8 cellular contexts compared by ENCODE assay signal in genomic region chr9:4489919-4490704, GRCh38. TPM values are rescaled to one million over a fixed set of nuclear protein-coding genes. Genes with fewer than 3 reads are reported as not detected.
DNase-seq lines count a peak whose midpoint lies in the region; TF ChIP-seq lines count a peak whose summit lies in the region.

Gene SLC1A1 (plus strand): TSS chr9:4490468. CDS start chr9:4490680, 212 bp downstream.

- CTCF ChIA-PET in activated CD4-positive, alpha-beta memory T cell treated with anti-CD3 and anti-CD28 coated beads, Interleukin-2, amount 10 ng/mL, durations not matched to agents 7 days and 5 days (lab: Charles Lee): no interaction called here

- peaks cover 11% of the 10 kb centered on the region for H3K4me1 Mint-ChIP-seq in activated CD4-positive, alpha-beta memory T cell treated with anti-CD3 and anti-CD28 coated beads, Interleukin-2, amount 10 ng/mL, durations not matched to agents 7 days and 5 days

- no peak for TF ChIP-seq EP300 in esophagus muscularis mucosa (IDR thresholded peaks at IDR 0.05)
- peak in 1 of 2 donors; percentile 33 for TF ChIP-seq EP300 in tibial nerve (IDR thresholded peaks at IDR 0.05)

- no peak for TF ChIP-seq POLR2A in esophagus muscularis mucosa (IDR thresholded peaks at IDR 0.05; ENCODE audit: low read depth)
- peak in 1 of 2 donors; percentile 46 for TF ChIP-seq POLR2A in tibial nerve (IDR thresholded peaks at IDR 0.05)

- H3K4me1 ChIP-seq in esophagus muscularis mucosa: peaks cover 12 to 29% (median 22%) of the 10 kb centered on the region in 4 donors
- H3K4me1 ChIP-seq in tibial nerve: peaks cover 0 to 17% (median 0%) of the 10 kb centered on the region in 4 donors

- peak within 1 kb of the TSS; percentile 58 for H3K4me3 Mint-ChIP-seq in activated CD4-positive, alpha-beta memory T cell treated with anti-CD3 and anti-CD28 coated beads, Interleukin-2, amount 10 ng/mL, durations not matched to agents 7 days and 5 days

- POLR2A ChIA-PET in activated CD4-positive, alpha-beta memory T cell treated with anti-CD3 and anti-CD28 coated beads, Interleukin-2, amount 10 ng/mL, durations not matched to agents 7 days and 5 days (lab: Charles Lee): no interaction called here

- H3K36me3 Mint-ChIP-seq in activated CD4-positive, alpha-beta memory T cell treated with anti-CD3 and anti-CD28 coated beads, Interleukin-2, amount 10 ng/mL, durations not matched to agents 7 days and 5 days (ENCODE audit: low read depth): no peaks in the 10 kb centered on the region

- H3K4me3 ChIP-seq in HFF-Myc (replicated peaks; ENCODE audit: low read depth, low read length) (peak within 1 kb of the TSS; percentile 42), esophagus muscularis mucosa (peak within 1 kb of the TSS; percentile 83 to 88 (median 84)), tibial nerve (peak within 1 kb of the TSS; percentile 49 to 87 (median 66))

- intact Hi-C loops in esophagus muscularis mucosa (cut with DNase I): loop anchor here (10.0 kb wide), 1 partner anchor 105 kb away; no protein-coding TSS in a partner anchor

- H3K9me3 ChIP-seq in esophagus muscularis mucosa: no peaks in the 10 kb centered on the region
- H3K9me3 ChIP-seq in tibial nerve: no peaks in the 10 kb centered on the region

- TF ChIP-seq CTCF in HFF-Myc (IDR thresholded peaks at IDR 0.05; ENCODE audit: low read depth, low read length, missing control alignments) (no peak), esophagus muscularis mucosa (IDR thresholded peaks at IDR 0.05) (no peak), tibial nerve (IDR thresholded peaks at IDR 0.05) (no peak)

- peak; percentile 14 for DNase-seq in activated gamma-delta T cell (lab: John Stamatoyannopoulos, UW)
- no peak for DNase-seq in activated gamma-delta T cell treated with Interleukin-2 at 50 U/mL for 16 hours
- DNase-seq in HFF-Myc (ENCODE audit: extremely low read depth, low read depth): no peak
- DNase-seq in NCI-H1092 treated with DMSO at 0.1 percent for 48 hours (lab: John Stamatoyannopoulos, UW): peak; percentile 70
- no peak for DNase-seq in activated CD4-positive, alpha-beta memory T cell treated with anti-CD3 and anti-CD28 coated beads, Interleukin-2, amount 10 ng/mL, durations not matched to agents 7 days and 5 days
- peak; percentile 93 for DNase-seq in esophagus muscularis mucosa (ENCODE audit: extremely low spot score)
- peak; percentile 57 for DNase-seq in myocyte (ENCODE audit: low read depth)
- DNase-seq in tibial nerve (ENCODE audit: low spot score in 2 of 2): peak; percentile 36 to 53

- no peaks in the 10 kb centered on the region for H3K36me3 ChIP-seq in esophagus muscularis mucosa
- no peaks in the 10 kb centered on the region for H3K36me3 ChIP-seq in tibial nerve

- H3K27me3 Mint-ChIP-seq in activated CD4-positive, alpha-beta memory T cell treated with anti-CD3 and anti-CD28 coated beads, Interleukin-2, amount 10 ng/mL, durations not matched to agents 7 days and 5 days: peaks cover 47% of the 10 kb centered on the region

- H3K27ac ChIP-seq in esophagus muscularis mucosa (replicated peaks in 1 of 4): peak within 1 kb of the TSS; percentile 78 to 86 (median 80)
- peak within 1 kb of the TSS; percentile 34 to 81 (median 47) for H3K27ac ChIP-seq in tibial nerve

- H3K27me3 ChIP-seq in esophagus muscularis mucosa: no peaks in the 10 kb centered on the region
- no peaks in the 10 kb centered on the region for H3K27me3 ChIP-seq in tibial nerve

- H3K9me3 Mint-ChIP-seq in activated CD4-positive, alpha-beta memory T cell treated with anti-CD3 and anti-CD28 coated beads, Interleukin-2, amount 10 ng/mL, durations not matched to agents 7 days and 5 days: no peaks in the 10 kb centered on the region

- under 1% methylated on average over 15 of the region's 72 CpGs for WGBS in esophagus muscularis mucosa
- WGBS in tibial nerve, 2 donors: 0% methylated on average over 14 to 45 of the region's 72 CpGs

- no peak within 1 kb of the TSS for H3K27ac Mint-ChIP-seq in activated CD4-positive, alpha-beta memory T cell treated with anti-CD3 and anti-CD28 coated beads, Interleukin-2, amount 10 ng/mL, durations not matched to agents 7 days and 5 days

RNA-seq across cellular contexts. Expression of gene SLC1A1, which starts in this region (rescaled TPM):
- under 1 TPM; 0.05 to 0.23 TPM for total RNA-seq in activated CD4-positive, alpha-beta memory T cell treated with anti-CD3 and anti-CD28 coated beads, Interleukin-2, amount 10 ng/mL, durations not matched to agents 7 days and 5 days
- total RNA-seq in esophagus muscularis mucosa: 1 to 10 TPM; 2.0 to 3.5 (median 2.1) TPM
- total RNA-seq in myocyte: 0.57 and 1.1 TPM in 2 replicates
- polyA plus RNA-seq in myocyte (2012): 1.9 TPM
- total RNA-seq in tibial nerve: 10 to 100 TPM in 1 of 4 donors, 1 to 10 TPM in 3; 4.0 to 16.8 (median 6.7) TPM

Comparison
In these comparisons a context has a peak if more than half of its experiments do, and no peak if none do; other contexts are left out.
1. DNase-seq: peak in activated gamma-delta T cell (single experiment), NCI-H1092 treated with DMSO at 0.1 percent for 48 hours (single experiment), esophagus muscularis mucosa (single experiment), myocyte (single experiment) and tibial nerve (2 of 2); none in activated gamma-delta T cell treated with Interleukin-2 at 50 U/mL for 16 hours (single experiment), HFF-Myc (single experiment) and activated CD4-positive, alpha-beta memory T cell treated with anti-CD3 and anti-CD28 coated beads, Interleukin-2, amount 10 ng/mL, durations not matched to agents 7 days and 5 days (single experiment).
2. Peak in every context shown above with its lines, with median percentiles within 50 percentile points of each other: H3K4me3 ChIP-seq.